30 cellular contexts compared by ENCODE assay signal in the genomic region with DNA sequence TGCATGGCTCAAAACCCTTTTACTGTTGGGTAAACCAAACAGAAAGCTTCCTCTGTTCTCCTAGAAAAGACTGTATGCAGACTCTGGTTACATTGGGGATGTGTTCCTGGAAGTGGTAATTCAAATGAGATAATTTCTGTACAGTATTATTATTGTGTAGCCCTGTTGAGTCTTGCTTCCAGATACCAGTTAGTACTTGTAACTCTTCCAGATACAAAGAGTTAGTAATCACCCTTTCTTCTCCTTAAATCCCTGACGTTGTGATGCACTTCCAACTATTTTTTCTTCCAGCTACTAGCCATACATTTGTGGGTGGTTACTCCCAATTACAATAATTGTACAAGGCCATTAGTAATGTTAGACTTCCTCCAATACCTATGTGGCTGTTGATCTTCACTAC. TPM values are rescaled to one million over a fixed set of nuclear protein-coding genes. Genes with fewer than 3 reads are reported as not detected.
"Had no signal": no experiment of that assay in that cellular context is flagged by ENCODE, and none has a peak within 500 bp of the region (broad histone marks: within the 10 kb centered on the region; RNA-seq: fewer than 3 reads in every experiment).

No MANE protein-coding gene starts in this region.

- H3K4me3 ChIP-seq: ascending aorta, K562, Peyer's patch had no signal

- H3K9me3 ChIP-seq: ascending aorta, Peyer's patch had no signal

- H3K27ac ChIP-seq: ascending aorta, Peyer's patch, RWPE1 had no signal

- ATAC-seq: activated CD8-positive, alpha-beta T cell treated with anti-CD3 and anti-CD28 coated beads for 36 hours; activated T-cell treated with anti-CD3 and anti-CD28 coated beads, Interleukin-2, amount 50 U/mL, for 72 hours; K562; PC-3; Right ventricle myocardium inferior had no signal

- FAIRE-seq: K562 had no signal

- DNase-seq: activated CD4-positive, alpha-beta T cell treated with anti-CD3 and anti-CD28 coated beads, Interleukin-2, amount 10 ng/mL, durations not matched to agents 24 days and 14 days; activated CD4-positive, alpha-beta T cell treated with anti-CD3 and anti-CD28 coated beads, Interleukin-2, amount 50 U/mL, for 4 hours; activated CD8-positive, alpha-beta T cell treated with anti-CD3 and anti-CD28 coated beads for 36 hours; activated gamma-delta T cell; activated naive CD4-positive, alpha-beta T cell treated with Interleukin-2 at 50 U/mL for 16 hours; activated naive CD8-positive, alpha-beta T cell treated with anti-CD3 and anti-CD28 coated beads, Interleukin-2, amount 10 ng/mL, durations not matched to agents 7 days and 5 days; activated T-cell treated with anti-CD3 and anti-CD28 coated beads, Interleukin-2, amount 50 U/mL, for 1 hour; activated T-cell treated with anti-CD3 and anti-CD28 coated beads, Interleukin-2, amount 50 U/mL, for 72 hours; amygdala; caudate nucleus; IMR-90; NCI-H1105; NCI-H1417 treated with DMSO at 0.1 percent for 48 hours; NCI-H187 treated with DMSO at 0.1 percent for 48 hours; NCI-H2081; NCI-H345; NCI-H524 treated with DMSO at 0.1 percent for 48 hours; NK-92 treated with Interleukin-12 subunit alpha and Interleukin-12 subunit beta, amount 100 ng/mL, for 24 hours; PC-3; Peyer's patch; T1000 had no signal

- H3K4me1 ChIP-seq: ascending aorta, Peyer's patch had no signal

- H3K27me3 ChIP-seq: ascending aorta, Peyer's patch had no signal

- H3K36me3 ChIP-seq: ascending aorta, Peyer's patch had no signal

RNA-seq across cellular contexts. Expression of gene GRIK2, which starts 42.3 kb away (rescaled TPM):
- total RNA-seq: activated CD4-positive, alpha-beta T cell treated with anti-CD3 and anti-CD28 coated beads, Interleukin-2, amount 10 ng/mL, durations not matched to agents 24 days and 14 days; activated CD8-positive, alpha-beta memory T cell treated with anti-CD3 and anti-CD28 coated beads for 36 hours; activated CD8-positive, alpha-beta T cell treated with anti-CD3 and anti-CD28 coated beads for 36 hours; activated T-cell treated with anti-CD3 and anti-CD28 coated beads, Interleukin-2, amount 50 U/mL, for 72 hours; activated T-helper 2 cell treated with anti-CD3 and anti-CD28 coated beads, Interferon-gamma antibody, Interleukin-2, Interleukin-4, amounts not matched to agents 10 μg/mL and 5 μg/mL and 100 μg/mL, durations not matched to agents 14 hours and 24 hours and 36 hours; ascending aorta; K562; NCI-H460; T-helper 1 cell treated with Interleukin-12 subunit alpha and Interleukin-12 subunit beta and Interleukin-4 antibody, amounts not matched to agents 30 ng/mL and 1 ng/mL, for 36 hours; T-helper 2 cell treated with Interferon-gamma antibody and Interleukin-4, amounts not matched to agents 100 ng/mL and 5 ng/mL, for 36 hours had no signal
- polyA plus RNA-seq: K562 had no signal
